12 cellular contexts compared by ENCODE assay signal in genomic region chr13:94710081-94710809, GRCh38. TPM values are rescaled to one million over a fixed set of nuclear protein-coding genes. Genes with fewer than 3 reads are reported as not detected.
DNase-seq lines count a peak whose midpoint lies in the region; TF ChIP-seq lines count a peak whose summit lies in the region.
"Had no signal": no experiment of that assay in that cellular context is flagged by ENCODE, and none has a peak within 500 bp of the region (broad histone marks: within the 10 kb centered on the region; RNA-seq: fewer than 3 reads in every experiment).

No MANE protein-coding gene starts in this region.

- peaks cover 8% of the 10 kb centered on the region for H3K9me3 Mint-ChIP-seq in activated T-cell treated with anti-CD3 and anti-CD28 coated beads, Interleukin-2, amount 50 U/mL, for 24 hours

- H4K20me1 ChIP-seq in hepatocyte (ENCODE audit: insufficient read depth, poor library complexity, severe bottlenecking) = no peaks in the 10 kb centered on the region

- H3K27me3 Mint-ChIP-seq in activated T-cell treated with anti-CD3 and anti-CD28 coated beads, Interleukin-2, amount 50 U/mL, for 24 hours = peaks cover 82% of the 10 kb centered on the region

- H3K4me1 Mint-ChIP-seq in activated T-cell treated with anti-CD3 and anti-CD28 coated beads, Interleukin-2, amount 50 U/mL, for 24 hours (ENCODE audit: low read depth) = peaks cover 26% of the 10 kb centered on the region

- H3K9ac ChIP-seq in SK-N-MC (ENCODE audit: insufficient read length) = no peak overlapping the region

- H2AFZ ChIP-seq in hepatocyte = no peak overlapping the region

- no peaks in the 10 kb centered on the region for H3K9me3 ChIP-seq in SK-N-MC (ENCODE audit: low read depth, low read length)
- H3K9me3 ChIP-seq in hepatocyte (ENCODE audit: low read depth) = no peaks in the 10 kb centered on the region
- peaks cover 0 to 1% (median 0%) of the 10 kb centered on the region in 4 donors for H3K9me3 ChIP-seq in stomach
- H3K9me3 ChIP-seq: thyroid gland had no signal

- peak overlapping the region; percentile 13 for H3K4me3 Mint-ChIP-seq in activated T-cell treated with anti-CD3 and anti-CD28 coated beads, Interleukin-2, amount 50 U/mL, for 24 hours

- no peak for DNase-seq in activated T-cell treated with anti-CD3 and anti-CD28 coated beads, Interleukin-2, amount 50 U/mL, for 24 hours
- DNase-seq in activated T-cell treated with anti-CD3 and anti-CD28 coated beads for 4 hours (no peak), SK-N-MC (ENCODE audit: low read depth, low spot score) (no peak), hepatocyte (ENCODE audit: low spot score) (no peak), stomach (no peak), NAMALWA (ENCODE audit: low spot score) (no peak), Kasumi-1 (lab: John Stamatoyannopoulos, UW) (no peak)
- no peak for DNase-seq in activated CD4-positive, alpha-beta T cell treated with anti-CD3 and anti-CD28 coated beads, Interleukin-2, amount 50 U/mL, for 4 hours
- DNase-seq: activated CD4-positive, alpha-beta T cell treated with anti-CD3 and anti-CD28 coated beads for 1 hour; cortex of kidney; thyroid gland had no signal

- H3K27ac Mint-ChIP-seq in activated T-cell treated with anti-CD3 and anti-CD28 coated beads, Interleukin-2, amount 50 U/mL, for 24 hours = no peak overlapping the region
- H3K27ac Mint-ChIP-seq: CD14-positive monocyte had no signal

- H3K79me2 ChIP-seq in hepatocyte = no peaks in the 10 kb centered on the region

- peaks cover 21% of the 10 kb centered on the region for H3K4me1 ChIP-seq in hepatocyte (ENCODE audit: insufficient read depth)
- peaks cover 29 to 51% (median 41%) of the 10 kb centered on the region in 4 donors for H3K4me1 ChIP-seq in stomach

- no peaks in the 10 kb centered on the region for H3K36me3 Mint-ChIP-seq in activated T-cell treated with anti-CD3 and anti-CD28 coated beads, Interleukin-2, amount 50 U/mL, for 24 hours (ENCODE audit: low read depth)

- intact Hi-C loops in stomach (cut with DNase I; ENCODE audit: low total_unique reads) = no loop called here

- no peak for TF ChIP-seq EP300 in stomach (IDR thresholded peaks at IDR 0.05)

- no peak for TF ChIP-seq POLR2A in stomach (IDR thresholded peaks at IDR 0.05)

- TF ChIP-seq CTCF in hepatocyte (IDR thresholded peaks at IDR 0.05; ENCODE audit: poor library complexity) (no peak), stomach (IDR thresholded peaks at IDR 0.05) (no peak)

- H3K36me3 ChIP-seq in SK-N-MC (ENCODE audit: insufficient read depth, low read length) (no peaks in the 10 kb centered on the region), hepatocyte (replicated peaks; ENCODE audit: insufficient read depth, low read depth) (no peaks in the 10 kb centered on the region), stomach (no peaks in the 10 kb centered on the region)
- H3K36me3 ChIP-seq: thyroid gland had no signal

- H3K27me3 ChIP-seq in hepatocyte = peaks cover 96% of the 10 kb centered on the region
- peaks cover 32 to 99% (median 85%) of the 10 kb centered on the region in 3 donors for H3K27me3 ChIP-seq in stomach

- H3K4me3 ChIP-seq in SK-N-MC (peak overlapping the region; percentile 84), hepatocyte (no peak overlapping the region), stomach (peak overlapping the region; percentile 41 to 63 (median 46))
- H3K4me3 ChIP-seq: thyroid gland had no signal

- no peak overlapping the region for H3K27ac ChIP-seq in SK-N-MC
- no peak overlapping the region for H3K27ac ChIP-seq in hepatocyte
- H3K27ac ChIP-seq in stomach = no peak overlapping the region
- H3K27ac ChIP-seq: thyroid gland had no signal

- H3K9me2 ChIP-seq in hepatocyte (replicated peaks; ENCODE audit: insufficient read depth) = no peaks in the 10 kb centered on the region

- 9% methylated on average over 19 of the region's 19 CpGs for WGBS in hepatocyte (ENCODE audit: low lambda C conversion rate, missing lambda C conversion rate)
- 21 to 41% (median 38%) methylated on average over 19 of the region's 19 CpGs for WGBS in stomach, 5 donors

- H3K4me2 ChIP-seq in hepatocyte = peak overlapping the region; percentile 91

RNA-seq across cellular contexts. Expression of gene SOX21, which starts 2.1 kb away (rescaled TPM):
- total RNA-seq in hepatocyte = 0.12 and 0.90 TPM in 2 replicates
- polyA plus RNA-seq in hepatocyte = 0.17 and 0.65 TPM in 2 replicates
- 10 to 100 TPM in 1 of 5 donors, 1 to 10 TPM in 3, not detected in 1; 2.9 to 16.8 (median 7.5) TPM for total RNA-seq in stomach
- polyA plus RNA-seq in stomach = 10 to 100 TPM in 1 of 3 donors, 1 to 10 TPM in 2; 2.4 to 32.4 (median 3.4) TPM
- polyA plus RNA-seq: CD14-positive monocyte had no signal
